In the genomic region with DNA sequence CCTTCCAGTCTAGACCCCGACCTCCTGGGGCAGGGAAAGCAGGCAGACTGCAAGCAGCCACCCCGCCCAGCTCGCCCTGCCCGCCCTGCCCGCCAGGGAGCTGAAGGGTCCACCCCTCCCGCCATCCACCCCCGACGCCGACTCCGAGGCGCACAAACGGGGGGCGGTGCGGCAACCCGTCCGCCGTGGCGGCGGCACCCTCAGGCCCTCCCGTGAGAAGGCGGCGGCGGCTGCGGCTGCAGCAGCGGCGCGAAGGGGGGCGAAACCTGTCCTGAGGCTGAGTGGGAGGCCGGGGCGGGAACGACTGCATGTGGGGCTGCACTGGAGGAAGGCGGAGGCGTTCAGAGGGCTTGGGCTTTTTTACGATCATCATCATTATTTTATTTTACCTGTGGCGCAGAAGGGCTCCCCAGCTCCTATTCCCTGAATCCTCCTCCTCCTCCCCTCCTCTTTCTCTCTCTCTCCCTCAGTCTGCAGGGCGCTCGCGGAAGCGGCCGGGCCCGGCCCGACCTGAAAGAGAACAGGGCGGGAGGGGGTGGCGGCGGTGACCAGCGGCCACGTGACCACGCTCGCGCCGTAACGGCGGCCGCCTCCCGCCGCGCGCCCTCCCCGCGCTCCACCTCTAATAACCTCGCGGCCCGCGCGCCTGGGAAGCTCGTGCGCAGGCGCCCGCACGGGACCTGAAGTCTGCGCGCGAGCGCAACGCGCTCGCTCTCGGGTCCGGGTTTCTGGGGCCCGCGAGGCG, we compare ENCODE assay signal across 8 cellular contexts. TPM values are rescaled to one million over a fixed set of nuclear protein-coding genes. Genes with fewer than 3 reads are reported as not detected.
DNase-seq lines count a peak whose midpoint lies in the region; ATAC-seq and TF ChIP-seq lines count a peak whose summit lies in the region.

A gene with protein sequence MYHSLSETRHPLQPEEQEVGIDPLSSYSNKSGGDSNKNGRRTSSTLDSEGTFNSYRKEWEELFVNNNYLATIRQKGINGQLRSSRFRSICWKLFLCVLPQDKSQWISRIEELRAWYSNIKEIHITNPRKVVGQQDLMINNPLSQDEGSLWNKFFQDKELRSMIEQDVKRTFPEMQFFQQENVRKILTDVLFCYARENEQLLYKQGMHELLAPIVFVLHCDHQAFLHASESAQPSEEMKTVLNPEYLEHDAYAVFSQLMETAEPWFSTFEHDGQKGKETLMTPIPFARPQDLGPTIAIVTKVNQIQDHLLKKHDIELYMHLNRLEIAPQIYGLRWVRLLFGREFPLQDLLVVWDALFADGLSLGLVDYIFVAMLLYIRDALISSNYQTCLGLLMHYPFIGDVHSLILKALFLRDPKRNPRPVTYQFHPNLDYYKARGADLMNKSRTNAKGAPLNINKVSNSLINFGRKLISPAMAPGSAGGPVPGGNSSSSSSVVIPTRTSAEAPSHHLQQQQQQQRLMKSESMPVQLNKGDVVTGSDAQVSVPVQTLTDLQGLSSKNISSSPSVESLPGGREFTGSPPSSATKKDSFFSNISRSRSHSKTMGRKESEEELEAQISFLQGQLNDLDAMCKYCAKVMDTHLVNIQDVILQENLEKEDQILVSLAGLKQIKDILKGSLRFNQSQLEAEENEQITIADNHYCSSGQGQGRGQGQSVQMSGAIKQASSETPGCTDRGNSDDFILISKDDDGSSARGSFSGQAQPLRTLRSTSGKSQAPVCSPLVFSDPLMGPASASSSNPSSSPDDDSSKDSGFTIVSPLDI (minus strand): TSS at position 540 of the 745 bp plus-strand sequence. CDS start 234,061 bp downstream, outside the sequence.

- ATAC-seq in HG03196 (IDR thresholded peaks at IDR 0.05; ENCODE audit: unreplicated experiment): peak; percentile 78
- ATAC-seq in left colon: peak; percentile 85

- TF ChIP-seq CTCF in AG09319 (IDR thresholded peaks at IDR 0.05; ENCODE audit: low read depth, low read length): no peak

- DNase-seq in AG09319 (ENCODE audit: extremely low read depth, low read depth): peak; percentile 97
- DNase-seq in NCI-H345 (lab: John Stamatoyannopoulos, UW): peak; percentile 95
- DNase-seq in activated CD4-positive, alpha-beta T cell treated with anti-CD3 and anti-CD28 coated beads for 24 hours (ENCODE audit: low read depth in 2 of 2): peak; percentile 86 to 90
- DNase-seq in left colon: peak; percentile 73 to 95
- peak; percentile 96 for DNase-seq in stimulated activated CD4-positive, alpha-beta T cell treated with anti-CD3 and anti-CD28 coated beads, Interleukin-1b, Interleukin-23, amount 100 ng/mL, for 48 hours

- H3K27ac ChIP-seq in cingulate gyrus (ENCODE audit: low read depth, low read length): peak within 1 kb of the TSS; percentile 88

- intact Hi-C loops in left colon (cut with DNase I, micrococcal nuclease): no loop called here

- in situ Hi-C loops in GM18951 (cut with MboI; ENCODE audit: low sequenced_read_pairs, unreplicated experiment): no loop called here

- peak; percentile 81 for TF ChIP-seq POLR2A in GM18951 (IDR thresholded peaks at IDR 0.05; ENCODE audit: extremely low read depth, insufficient read depth, insufficient read length)

RNA-seq across cellular contexts. Expression of the gene that starts here (rescaled TPM):
- 10 to 100 TPM; 32.4 to 34.7 TPM for total RNA-seq in left colon

Comparison
In these comparisons a context has a peak if more than half of its experiments do, and no peak if none do; other contexts are left out.
1. Peak in every context shown above with its lines: DNase-seq, ATAC-seq and H3K27ac ChIP-seq.